Comparison of ENCODE assay signal across 8 cellular contexts in genomic region chr4:40055379-40055872, GRCh38. TPM values are rescaled to one million over a fixed set of nuclear protein-coding genes. Genes with fewer than 3 reads are reported as not detected.
DNase-seq lines count a peak whose midpoint lies in the region; ATAC-seq and TF ChIP-seq lines count a peak whose summit lies in the region.

No MANE protein-coding gene starts in this region.

- peak overlapping the region; percentile 82 for H3K27ac Mint-ChIP-seq in Calu3 (ENCODE audit: unreplicated experiment)
- H3K27ac Mint-ChIP-seq in activated CD4-positive, alpha-beta memory T cell treated with anti-CD3 and anti-CD28 coated beads, Interleukin-2, amount 10 ng/mL, durations not matched to agents 7 days and 5 days: peak overlapping the region; percentile 99

- peaks cover 31% of the 10 kb centered on the region for H3K36me3 Mint-ChIP-seq in Calu3 (ENCODE audit: insufficient read depth, unreplicated experiment)
- peaks cover 19% of the 10 kb centered on the region for H3K36me3 Mint-ChIP-seq in activated CD4-positive, alpha-beta memory T cell treated with anti-CD3 and anti-CD28 coated beads, Interleukin-2, amount 10 ng/mL, durations not matched to agents 7 days and 5 days (ENCODE audit: low read depth)

- H2AFZ ChIP-seq in IMR-90 (replicated peaks; ENCODE audit: low read length, poor library complexity): peak overlapping the region; percentile 96

- no peaks in the 10 kb centered on the region for H3K4me1 Mint-ChIP-seq in Calu3 (ENCODE audit: low read depth, unreplicated experiment)
- peaks cover 36% of the 10 kb centered on the region for H3K4me1 Mint-ChIP-seq in activated CD4-positive, alpha-beta memory T cell treated with anti-CD3 and anti-CD28 coated beads, Interleukin-2, amount 10 ng/mL, durations not matched to agents 7 days and 5 days

- H4K5ac ChIP-seq in IMR-90 (ENCODE audit: low read depth, low read length): peak overlapping the region; percentile 10

- dilution Hi-C loops in IMR-90 (cut with HindIII; ENCODE audit: low sequenced_read_pairs, unreplicated experiment): no loop called here

- peak overlapping the region; percentile 45; the same call in 1 of the 3 replicates for H2BK15ac ChIP-seq in IMR-90 (ENCODE audit: low read depth, low read length)

- peak overlapping the region; percentile 70 for H3K14ac ChIP-seq in IMR-90 (replicated peaks; ENCODE audit: low read depth, low read length)

- H3K9me3 ChIP-seq in IMR-90 (ENCODE audit: control insufficient read depth, insufficient read depth, low read length) (no peaks in the 10 kb centered on the region), gastroesophageal sphincter (no peaks in the 10 kb centered on the region)

- peak overlapping the region; percentile 63 for H3K56ac ChIP-seq in IMR-90 (ENCODE audit: extremely low read depth, insufficient read depth, low read length)

- H3K9me1 ChIP-seq in IMR-90 (ENCODE audit: insufficient read depth, low read length): no peaks in the 10 kb centered on the region

- in situ Hi-C loops in IMR-90 (cut with MboI; ENCODE audit: low sequenced_read_pairs): loop anchor here (25.0 kb wide), 1 partner anchor 257 kb away; no protein-coding TSS in a partner anchor

- intact Hi-C loops in Calu3 (cut with micrococcal nuclease; ENCODE audit: unreplicated experiment) (no loop called here), IMR-90 (cut with micrococcal nuclease) (loop anchor here (5.0 to 10.0 kb wide), 4 partner anchors 78 to 449 kb away; partner anchors contain the start of genes PDS5A and UBE2K)

- H3K4me3 ChIP-seq in IMR-90 (ENCODE audit: insufficient read depth, low read depth, low read length) (peak overlapping the region; percentile 76), gastroesophageal sphincter (peak overlapping the region; percentile 93 to 98)

- peak overlapping the region; percentile 80 for H3K9ac ChIP-seq in IMR-90 (ENCODE audit: low read depth, low read length)

- no peaks in the 10 kb centered on the region for H3K36me3 ChIP-seq in IMR-90 (ENCODE audit: control insufficient read depth, insufficient read depth, low read length)
- no peaks in the 10 kb centered on the region for H3K36me3 ChIP-seq in gastroesophageal sphincter

- peak overlapping the region; percentile 93 for H3K27ac ChIP-seq in IMR-90 (ENCODE audit: insufficient read depth, low read length)
- peak overlapping the region; percentile 99 to 100 (median 100) for H3K27ac ChIP-seq in gastroesophageal sphincter

- peak overlapping the region; percentile 51 for H3K18ac ChIP-seq in IMR-90 (ENCODE audit: low read depth, low read length)

- peak overlapping the region; percentile 88 for H2BK5ac ChIP-seq in IMR-90 (ENCODE audit: low read depth, low read length, poor library complexity, severe bottlenecking)

- POLR2A ChIA-PET in IMR-90 (lab: Charles Lee; ENCODE audit: unreplicated experiment): no interaction called here
- POLR2A ChIA-PET in activated CD4-positive, alpha-beta memory T cell treated with anti-CD3 and anti-CD28 coated beads, Interleukin-2, amount 10 ng/mL, durations not matched to agents 7 days and 5 days (lab: Charles Lee): interaction anchor here (0.8 to 6.0 kb wide), 32 partner anchors 9 to 664 kb away, joined by 3 to 159 read pairs (median 8); partner anchors contain the start of genes LIAS, RHOH, RPL9 and SMIM14

- H3K4ac ChIP-seq in IMR-90 (ENCODE audit: low read depth, low read length): peak overlapping the region; percentile 74

- H4K91ac ChIP-seq in IMR-90 (ENCODE audit: insufficient read depth, low read depth, low read length): peak overlapping the region; percentile 48; the same call in 1 of the 2 replicates

- no peak for TF ChIP-seq RAD21 in IMR-90 (IDR thresholded peaks at IDR 0.05; ENCODE audit: low read length)

- no peak for TF ChIP-seq EP300 in gastroesophageal sphincter (IDR thresholded peaks at IDR 0.05)

- no peaks in the 10 kb centered on the region for H3K9me3 Mint-ChIP-seq in Calu3 (ENCODE audit: low read depth, unreplicated experiment)
- no peaks in the 10 kb centered on the region for H3K9me3 Mint-ChIP-seq in activated CD4-positive, alpha-beta memory T cell treated with anti-CD3 and anti-CD28 coated beads, Interleukin-2, amount 10 ng/mL, durations not matched to agents 7 days and 5 days

- peak overlapping the region; percentile 55; the same call in 1 of the 2 replicates for H2BK20ac ChIP-seq in IMR-90 (ENCODE audit: low read depth, low read length)

- no peak for TF ChIP-seq CTCF in Calu3 (IDR thresholded peaks at IDR 0.05; ENCODE audit: unreplicated experiment)
- TF ChIP-seq CTCF in IMR-90 (conservative IDR thresholded peaks at IDR 0.05; ENCODE audit: low read depth, low read length): no peak
- peak in 1 of 4 experiments; percentile 4 for TF ChIP-seq CTCF in gastroesophageal sphincter (IDR thresholded peaks at IDR 0.05)

- H2AK5ac ChIP-seq in IMR-90 (ENCODE audit: low read depth, low read length): 0 out of 2 replicates have a peak overlapping the region, but pooled peaks have one; percentile 35

- H3K27me3 ChIP-seq in IMR-90 (ENCODE audit: control insufficient read depth, insufficient read depth, low read length) (0 out of 2 replicates have a peak, but pooled peaks cover under 1% of the 10 kb centered on the region), gastroesophageal sphincter (no peaks in the 10 kb centered on the region)

- 0 out of 4 replicates have a peak, but pooled peaks cover 2 to 3% of the 10 kb centered on the region in 2 experiments for H3K79me1 ChIP-seq in IMR-90 (ENCODE audit: low read depth in 1 of 2, low read length in 2 of 2)

- no peaks in the 10 kb centered on the region for H3K27me3 Mint-ChIP-seq in Calu3 (ENCODE audit: unreplicated experiment)
- no peaks in the 10 kb centered on the region for H3K27me3 Mint-ChIP-seq in activated CD4-positive, alpha-beta memory T cell treated with anti-CD3 and anti-CD28 coated beads, Interleukin-2, amount 10 ng/mL, durations not matched to agents 7 days and 5 days

- peak overlapping the region; percentile 86 for H3K4me2 ChIP-seq in IMR-90 (ENCODE audit: low read depth, low read length)

- peak overlapping the region; percentile 58 to 61 for H4K8ac ChIP-seq in IMR-90 (ENCODE audit: low read depth in 2 of 2, low read length in 2 of 2)

- no CpG with 5 or more reads among the region's 8 CpGs for WGBS in IMR-90 (ENCODE audit: extremely low coverage in 2 of 2, insufficient read length in 1 of 2), 2 experiments
- 2 to 7% methylated on average over 8 of the region's 8 CpGs for WGBS in gastroesophageal sphincter (ENCODE audit: low coverage in 1 of 2), 2 donors

- BruUV-seq in Calu3 (replicated peaks; lab: Mats Ljungman, UMichigan) (TSS peak; percentile 73), IMR-90 (replicated peaks; lab: Mats Ljungman, UMichigan) (no TSS peak)

- no peak for TF ChIP-seq POLR2A in IMR-90 (IDR thresholded peaks at IDR 0.05; ENCODE audit: low read depth, low read length)
- no peak for TF ChIP-seq POLR2A in gastroesophageal sphincter (IDR thresholded peaks at IDR 0.05)

- H3K4me1 ChIP-seq in IMR-90 (ENCODE audit: control insufficient read depth, insufficient read depth, low read length) (no peaks in the 10 kb centered on the region), gastroesophageal sphincter (peaks cover 0 to 33% (median 0%) of the 10 kb centered on the region in 3 donors)

- H3K23ac ChIP-seq in IMR-90 (ENCODE audit: low read depth, low read length): peak overlapping the region; percentile 58; the same call in 1 of the 2 replicates

- peak overlapping the region; percentile 84 for H2BK120ac ChIP-seq in IMR-90 (ENCODE audit: low read depth, low read length)

- ATAC-seq in IMR-90 (ENCODE audit: low read depth) (no peak), gastroesophageal sphincter (no peak), HG03571 (IDR thresholded peaks at IDR 0.05; ENCODE audit: unreplicated experiment) (no peak), esophagus mucosa (no peak), HG03378 (IDR thresholded peaks at IDR 0.05; ENCODE audit: unreplicated experiment) (no peak)

- peak overlapping the region; percentile 85 for H3K4me3 Mint-ChIP-seq in Calu3 (ENCODE audit: low read depth, unreplicated experiment)
- peak overlapping the region; percentile 97 for H3K4me3 Mint-ChIP-seq in activated CD4-positive, alpha-beta memory T cell treated with anti-CD3 and anti-CD28 coated beads, Interleukin-2, amount 10 ng/mL, durations not matched to agents 7 days and 5 days

- DNase-seq in Calu3: no peak
- DNase-seq in IMR-90: no peak
- DNase-seq in activated CD4-positive, alpha-beta memory T cell treated with anti-CD3 and anti-CD28 coated beads, Interleukin-2, amount 10 ng/mL, durations not matched to agents 7 days and 5 days: peak; percentile 76
- DNase-seq in stimulated activated CD4-positive, alpha-beta T cell treated with anti-CD3 and anti-CD28 coated beads, Interleukin-15, amount 100 ng/mL, for 48 hours (ENCODE audit: low read depth in 2 of 2): peak; percentile 29

- no peaks in the 10 kb centered on the region for H4K20me1 ChIP-seq in IMR-90 (ENCODE audit: insufficient read depth, low read length)

- H2AK9ac ChIP-seq in IMR-90 (replicated peaks; ENCODE audit: low read depth, low read length, poor library complexity): peak overlapping the region; percentile 95

- CTCF ChIA-PET in Calu3 (lab: Charles Lee): interaction anchor here (0.6 to 1.4 kb wide), 3 partner anchors 171 to 262 kb away, joined by 3 to 5 read pairs (median 4); no protein-coding TSS in a partner anchor
- CTCF ChIA-PET in IMR-90 (lab: Yijun Ruan, JAX): interaction anchor here (1.1 to 2.8 kb wide), 2 partner anchors 255 to 262 kb away, joined by 3 to 11 read pairs; no protein-coding TSS in a partner anchor
- CTCF ChIA-PET in activated CD4-positive, alpha-beta memory T cell treated with anti-CD3 and anti-CD28 coated beads, Interleukin-2, amount 10 ng/mL, durations not matched to agents 7 days and 5 days (lab: Charles Lee): interaction anchor here (0.6 to 2.7 kb wide), 20 partner anchors 8 to 758 kb away, joined by 3 to 25 read pairs (median 4); no protein-coding TSS in a partner anchor

TF ChIP-seq in IMR-90, 13 proteins besides CTCF, POLR2A, EP300 and RAD21 (continues in another document):
- TF ChIP-seq MXI1 (IDR thresholded peaks at IDR 0.05; ENCODE audit: borderline replicate concordance, low read depth, low read length) (no peak), RCOR1 (IDR thresholded peaks at IDR 0.05; ENCODE audit: insufficient replicate concordance, low read length) (no peak), NFE2L2 (IDR thresholded peaks at IDR 0.05; ENCODE audit: low read depth, low read length) (no peak), CHD1 (IDR thresholded peaks at IDR 0.05; ENCODE audit: low read depth, low read length) (no peak), MAZ (IDR thresholded peaks at IDR 0.05; ENCODE audit: borderline replicate concordance, low read depth, low read length) (no peak), CEBPB (IDR thresholded peaks at IDR 0.05; ENCODE audit: low read depth, low read length) (no peak), RFX5 (IDR thresholded peaks at IDR 0.05; ENCODE audit: low read depth, low read length) (no peak)

RNA-seq across cellular contexts. Expression of gene N4BP2, which starts 1.2 kb away (rescaled TPM):
- 5.0 and 5.3 TPM in 2 replicates for total RNA-seq in Calu3 (2022)
- 2.2 and 4.2 TPM in 2 replicates for total RNA-seq in IMR-90 (2012; rRNA removed)
- polyA plus RNA-seq in IMR-90 (2012; rRNA removed): 0.62 and 0.84 TPM in 2 replicates
- 0.10 and 0.13 TPM in 2 replicates for polyA plus RNA-seq in IMR-90 (2012; cell fraction: cytosol; rRNA removed)
- polyA plus RNA-seq in IMR-90 (2012; cell fraction: nucleus; rRNA removed; ENCODE audit: low replicate concordance): 0.18 and 2.0 TPM in 2 replicates
- total RNA-seq in activated CD4-positive, alpha-beta memory T cell treated with anti-CD3 and anti-CD28 coated beads, Interleukin-2, amount 10 ng/mL, durations not matched to agents 7 days and 5 days: 10 to 100 TPM; 22.5 to 26.8 TPM
- total RNA-seq in gastroesophageal sphincter: 10 to 100 TPM in 1 of 4 donors, 1 to 10 TPM in 3; 5.3 to 14.5 (median 7.3) TPM
- total RNA-seq in esophagus mucosa: 8.1 TPM

Comparison
In these comparisons a context has a peak if more than half of its experiments do, and no peak if none do; other contexts are left out.
1. DNase-seq: peak in activated CD4-positive, alpha-beta memory T cell treated with anti-CD3 and anti-CD28 coated beads, Interleukin-2, amount 10 ng/mL, durations not matched to agents 7 days and 5 days (single experiment) and stimulated activated CD4-positive, alpha-beta T cell treated with anti-CD3 and anti-CD28 coated beads, Interleukin-15, amount 100 ng/mL, for 48 hours (2 of 2); none in Calu3 (single experiment) and IMR-90 (single experiment).